17 cellular contexts compared by ENCODE assay signal in the genomic region with DNA sequence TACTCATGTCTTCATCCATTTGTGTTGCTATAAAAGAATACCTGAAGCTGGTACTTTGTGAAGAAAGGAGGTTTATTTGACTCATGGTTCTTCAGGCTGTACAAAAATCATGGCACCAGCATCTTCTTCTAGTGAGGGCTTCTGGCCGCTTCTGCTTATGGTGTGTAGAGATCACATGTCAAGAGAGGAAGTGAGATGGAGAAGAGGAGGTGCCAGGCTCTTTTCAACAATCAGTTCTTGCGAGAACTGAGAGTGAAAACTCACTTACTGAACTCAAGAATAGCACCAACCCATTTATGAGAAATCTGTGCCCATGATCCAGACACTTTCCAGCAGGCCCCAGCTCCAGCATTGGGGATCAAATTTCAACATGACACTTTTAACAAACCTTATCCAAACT. TPM values are rescaled to one million over a fixed set of nuclear protein-coding genes. Genes with fewer than 3 reads are reported as not detected.
DNase-seq lines count a peak whose midpoint lies in the region; ATAC-seq and TF ChIP-seq lines count a peak whose summit lies in the region.
"Had no signal": no experiment of that assay in that cellular context is flagged by ENCODE, and none has a peak within 500 bp of the region (broad histone marks: within the 10 kb centered on the region; RNA-seq: fewer than 3 reads in every experiment).

No MANE protein-coding gene starts in this region.

- no peaks in the 10 kb centered on the region for H3K4me1 Mint-ChIP-seq in endodermal cell

- no peak overlapping the region for H3K4me3 Mint-ChIP-seq in endodermal cell
- H3K4me3 Mint-ChIP-seq: activated CD8-positive, alpha-beta T cell treated with anti-CD3 and anti-CD28 coated beads, Interleukin-2, amount 10 ng/mL, durations not matched to agents 7 days and 5 days; brain; HFFc6 had no signal

- H3K27me3 ChIP-seq in lower lobe of right lung (ENCODE audit: low read depth) = no peaks in the 10 kb centered on the region
- H3K27me3 ChIP-seq in endodermal cell (ENCODE audit: control insufficient read depth, insufficient read depth, low read length, poor library complexity, severe bottlenecking) = no peaks in the 10 kb centered on the region

- H3K4me3 ChIP-seq in lower lobe of right lung = no peak overlapping the region
- H3K4me3 ChIP-seq in endodermal cell (ENCODE audit: low read length) = no peak overlapping the region

- H3K27ac ChIP-seq in lower lobe of right lung (no peak overlapping the region), endodermal cell (ENCODE audit: low read depth, low read length) (no peak overlapping the region)

- DNase-seq in NAMALWA (ENCODE audit: low spot score) (peak; percentile 7), lower lobe of right lung (no peak), endodermal cell (no peak), germinal center (ENCODE audit: low spot score) (no peak), NCI-H1092 (lab: John Stamatoyannopoulos, UW) (no peak)
- DNase-seq: activated CD8-positive, alpha-beta T cell treated with anti-CD3 and anti-CD28 coated beads, Interleukin-2, amount 10 ng/mL, durations not matched to agents 7 days and 5 days; activated naive CD4-positive, alpha-beta T cell; effector CD4-positive, alpha-beta T cell; HFFc6; midbrain; NCI-H1417; NCI-H510A treated with DMSO at 0.1 percent for 48 hours; T1000 had no signal

- H3K27me3 Mint-ChIP-seq in endodermal cell (ENCODE audit: insufficient read depth) = no peaks in the 10 kb centered on the region
- H3K27me3 Mint-ChIP-seq: brain had no signal

- H3K9me3 ChIP-seq in lower lobe of right lung (no peaks in the 10 kb centered on the region), endodermal cell (ENCODE audit: control insufficient read depth, low read length) (no peaks in the 10 kb centered on the region)

- WGBS in endodermal cell (ENCODE audit: insufficient coverage in 1 of 2, insufficient read length in 1 of 2), 2 experiments = 95 to 100% methylated on average over 1 to 2 of the region's 2 CpGs

- H3K9ac ChIP-seq in endodermal cell (ENCODE audit: extremely low read depth, low read length, poor library complexity, severe bottlenecking) = no peak overlapping the region

- no peaks in the 10 kb centered on the region for H3K36me3 Mint-ChIP-seq in endodermal cell (ENCODE audit: low read depth)
- H3K36me3 Mint-ChIP-seq: brain had no signal

- TF ChIP-seq CTCF in lower lobe of right lung (IDR thresholded peaks at IDR 0.05) (no peak), endodermal cell (conservative IDR thresholded peaks at IDR 0.05) (no peak)

- ATAC-seq in GM18867 (IDR thresholded peaks at IDR 0.05; ENCODE audit: unreplicated experiment) (peak; percentile 89), GM21526 (IDR thresholded peaks at IDR 0.05; ENCODE audit: low FRiP score, unreplicated experiment) (peak; percentile 86), HG02981 (IDR thresholded peaks at IDR 0.05; ENCODE audit: unreplicated experiment) (peak; percentile 77), lower lobe of right lung (no peak)
- ATAC-seq: activated CD8-positive, alpha-beta T cell treated with anti-CD3 and anti-CD28 coated beads, Interleukin-2, amount 10 ng/mL, durations not matched to agents 7 days and 5 days had no signal

- intact Hi-C loops in lower lobe of right lung (cut with DNase I) = no loop called here

- peaks cover 3% of the 10 kb centered on the region for H3K9me3 Mint-ChIP-seq in endodermal cell
- H3K9me3 Mint-ChIP-seq: HFFc6 had no signal

- no peak overlapping the region for H3K27ac Mint-ChIP-seq in endodermal cell
- H3K27ac Mint-ChIP-seq: activated CD8-positive, alpha-beta T cell treated with anti-CD3 and anti-CD28 coated beads, Interleukin-2, amount 10 ng/mL, durations not matched to agents 7 days and 5 days; brain; HFFc6 had no signal

- H3K4me1 ChIP-seq in lower lobe of right lung (no peaks in the 10 kb centered on the region), endodermal cell (ENCODE audit: control insufficient read depth, insufficient read depth, low read length) (no peaks in the 10 kb centered on the region)

- H3K36me3 ChIP-seq in lower lobe of right lung (no peaks in the 10 kb centered on the region), endodermal cell (ENCODE audit: control insufficient read depth, insufficient read depth, low read length) (no peaks in the 10 kb centered on the region)

RNA-seq across cellular contexts. Expression of gene BARD1, which starts 30.0 kb away (rescaled TPM):
- total RNA-seq in lower lobe of right lung (18.5 TPM), endodermal cell (10 to 100 TPM; 22.7 to 35.9 TPM)
- 19.8 TPM for polyA plus RNA-seq in endodermal cell (2013, experiment 1 of 2)
- polyA plus RNA-seq in endodermal cell (2013, experiment 2 of 2) = 19.6 TPM

Comparison
In these comparisons a context has a peak if more than half of its experiments do, and no peak if none do; other contexts are left out.
1. ATAC-seq: peak in GM18867 (single experiment), GM21526 (single experiment) and HG02981 (single experiment); none in lower lobe of right lung (0 of 2).